1 cellular context compared by ENCODE assay signal in the genomic region with DNA sequence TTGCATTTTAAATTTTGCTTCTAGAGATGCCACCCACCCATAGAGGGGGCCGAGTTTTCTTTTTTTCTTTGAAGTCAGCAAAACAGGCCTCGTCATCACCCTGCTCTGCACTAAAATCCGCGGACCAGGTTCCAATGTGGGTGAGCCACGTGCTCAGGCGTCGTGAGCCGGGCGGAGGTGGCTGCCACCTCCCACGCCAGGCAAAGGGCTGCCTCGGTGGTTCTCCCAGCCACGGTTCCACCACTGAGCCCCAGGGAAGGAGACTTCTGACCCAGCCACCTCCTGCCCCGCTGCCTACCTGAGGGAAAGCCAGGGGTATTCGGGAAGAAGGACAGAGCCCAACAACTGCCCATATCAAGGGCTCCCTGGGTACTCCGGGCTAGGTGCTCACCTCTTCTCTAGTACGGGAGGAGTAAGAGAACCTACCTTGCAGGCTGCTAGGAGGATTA.
A peak's percentile ranks its signal among the peaks of the same experiment; 100 is the strongest.
TF ChIP-seq lines count a peak whose summit lies in the region.

No MANE protein-coding gene starts in this region.

TF ChIP-seq in K562, 482 proteins besides CTCF, POLR2A, EP300 and RAD21 (continued from another document):
- 0 out of 2 replicates have a peak, but pooled peaks have one; percentile 16 for TF ChIP-seq MGA (IDR thresholded peaks at IDR 0.05)
- TF ChIP-seq ESRRA (IDR thresholded peaks at IDR 0.05; ENCODE audit: borderline replicate concordance, low read depth), result no peak
- TF ChIP-seq CBX1 (IDR thresholded peaks at IDR 0.05; ENCODE audit: low read depth), result no peak
